11 cellular contexts compared by ENCODE assay signal in the genomic region with DNA sequence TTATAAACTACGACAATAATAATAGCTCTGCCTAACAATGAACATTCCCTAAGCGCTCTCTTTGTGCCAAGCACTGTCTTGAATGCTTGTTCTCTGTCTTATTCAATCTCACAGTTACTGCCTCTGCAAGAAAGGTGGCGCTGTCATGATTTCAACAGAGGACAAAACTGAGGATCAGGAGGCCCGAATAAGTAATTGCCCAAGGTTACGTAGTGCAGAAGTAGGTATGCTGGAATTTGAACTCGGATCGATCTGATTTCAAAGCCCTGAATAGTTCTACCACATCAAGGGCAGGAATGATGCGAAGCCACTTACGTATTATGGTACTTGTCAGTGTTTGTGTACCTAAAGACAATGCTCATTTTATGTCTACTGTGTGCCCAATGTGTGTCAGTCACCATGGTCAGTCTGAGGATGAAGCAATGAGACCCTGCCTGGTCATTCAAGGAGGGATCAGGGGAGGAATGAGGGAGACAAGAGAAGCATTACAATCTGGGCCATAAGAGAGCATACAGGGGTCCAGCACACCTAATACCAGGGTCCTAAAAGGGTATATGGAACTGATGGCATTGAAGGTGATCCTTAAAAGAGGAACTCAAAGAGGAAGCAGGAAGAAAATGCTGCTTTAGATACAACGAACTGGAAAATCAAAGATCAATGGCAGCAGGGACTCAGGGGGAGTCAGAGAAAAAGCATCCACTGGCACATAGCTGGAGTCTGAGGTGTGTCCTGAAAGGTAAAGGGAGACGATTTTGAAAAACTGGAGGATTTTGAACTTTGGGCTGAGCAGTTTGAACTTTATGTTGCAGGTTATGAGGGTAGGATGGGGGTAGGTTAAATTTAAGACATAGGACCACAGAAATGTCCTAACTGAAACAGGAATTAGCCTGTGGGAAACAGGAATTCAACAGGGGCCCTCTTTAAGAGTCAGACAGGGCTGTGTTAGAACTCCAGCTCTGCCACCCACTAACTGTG.
DNase-seq lines count a peak whose midpoint lies in the region; ATAC-seq and TF ChIP-seq lines count a peak whose summit lies in the region.
"Had no signal": no experiment of that assay in that cellular context is flagged by ENCODE, and none has a peak within 500 bp of the region (broad histone marks: within the 10 kb centered on the region; RNA-seq: fewer than 3 reads in every experiment).

No MANE protein-coding gene starts in this region.

- no peak overlapping the region for H3K27ac ChIP-seq in A673 (ENCODE audit: low read depth, low read length, poor library complexity, severe bottlenecking)
- H3K27ac ChIP-seq in HCT116 (ENCODE audit: low read depth, low read length), result no peak overlapping the region
- no peak overlapping the region for H3K27ac ChIP-seq in colonic mucosa
- H3K27ac ChIP-seq: neutrophil had no signal

- H3K4me1 ChIP-seq in A673 (ENCODE audit: insufficient read depth, low read length, poor library complexity, severe bottlenecking) (no peaks in the 10 kb centered on the region), HCT116 (ENCODE audit: control insufficient read depth in 1 of 2, insufficient read depth in 2 of 2, low read length in 2 of 2) (no peaks in the 10 kb centered on the region), colonic mucosa (no peaks in the 10 kb centered on the region)

- peak; percentile 67 for ATAC-seq in HCT116

- H3K79me2 ChIP-seq in HCT116 (ENCODE audit: insufficient read depth, low read length), result no peaks in the 10 kb centered on the region

- in situ Hi-C loops in astrocyte of the spinal cord (cut with HindIII; ENCODE audit: low sequenced_read_pairs), result no loop called here

- no peaks in the 10 kb centered on the region for H4K20me1 ChIP-seq in HCT116 (ENCODE audit: insufficient read depth)

- no peak for TF ChIP-seq POLR2A in HCT116 (IDR thresholded peaks at IDR 0.05; ENCODE audit: borderline replicate concordance, extremely low read depth, insufficient read depth, insufficient read length)

- DNase-seq in A673 (ENCODE audit: low spot score) (peak; percentile 9), HCT116 (ENCODE audit: low read depth, low spot score) (peak; percentile 6), astrocyte of the spinal cord (ENCODE audit: low read depth, low spot score) (no peak), islet precursor cell (peak; percentile 63), NCI-H187 treated with DMSO at 0.1 percent for 48 hours (lab: John Stamatoyannopoulos, UW) (no peak), DMS79 (lab: John Stamatoyannopoulos, UW) (no peak), colonic mucosa (no peak)
- no peak for DNase-seq in stimulated activated CD4-positive, alpha-beta T cell treated with anti-CD3 and anti-CD28 coated beads, Interleukin-4, amount 100 ng/mL, for 1 hour
- DNase-seq: CD4-positive, alpha-beta T cell; NCI-H526 treated with DMSO at 0.1 percent for 48 hours had no signal

- H3K36me3 ChIP-seq in A673 (ENCODE audit: insufficient read depth, low read length, poor library complexity, severe bottlenecking) (no peaks in the 10 kb centered on the region), HCT116 (ENCODE audit: control insufficient read depth in 1 of 2, insufficient read depth in 2 of 2, low read length in 2 of 2) (no peaks in the 10 kb centered on the region), colonic mucosa (no peaks in the 10 kb centered on the region)
- H3K36me3 ChIP-seq: neutrophil had no signal

- CTCF ChIA-PET in A673 (lab: Charles Lee) (no interaction called here), HCT116 (lab: Charles Lee) (no interaction called here)

- no peak overlapping the region for H3K4me2 ChIP-seq in HCT116 (ENCODE audit: low read length)

- peak; percentile 32; the same call in 1 of the 2 replicates for TF ChIP-seq RAD21 in HCT116 (IDR thresholded peaks at IDR 0.05; ENCODE audit: low read depth)

- H3K9me2 ChIP-seq in HCT116 (ENCODE audit: insufficient read depth), result no peaks in the 10 kb centered on the region

- POLR2A ChIA-PET in A673 (lab: Charles Lee; ENCODE audit: low non-redundant PET), result no interaction called here
- POLR2A ChIA-PET in HCT116 (lab: Charles Lee), result no interaction called here

- no TSS peak for BruUV-seq in A673 (replicated peaks; lab: Mats Ljungman, UMichigan)
- BruUV-seq in HCT116 (replicated peaks; lab: Mats Ljungman, UMichigan), result no TSS peak

- H3K9ac ChIP-seq in HCT116 (ENCODE audit: low read length) (no peak overlapping the region), colonic mucosa (ENCODE audit: low read depth in 2 of 2, low read length in 2 of 2) (no peak overlapping the region)

- RAD21 ChIA-PET in HCT116 (lab: Charles Lee; ENCODE audit: low non-redundant PET in 1 of 2, low total read pairs in 2 of 2, uncharacterized antibody in 2 of 2, unreplicated experiment in 2 of 2), result no interaction called here

- no peak overlapping the region for H2AFZ ChIP-seq in HCT116 (ENCODE audit: low read depth, low read length, poor library complexity, severe bottlenecking)

- peak; percentile 37 for TF ChIP-seq CTCF in A673 (conservative IDR thresholded peaks at IDR 0.05; ENCODE audit: low read depth, low read length)
- peak; percentile 12 to 60 (median 54); a peak in 4 of 6 replicates for TF ChIP-seq CTCF in HCT116 (IDR thresholded peaks at IDR 0.05 in 2 of 3, conservative IDR thresholded peaks at IDR 0.05 in 1 of 3; ENCODE audit: borderline replicate concordance in 1 of 3, insufficient read depth in 1 of 3, low read depth in 2 of 3, low read length in 2 of 3)
- TF ChIP-seq CTCF in astrocyte of the spinal cord (IDR thresholded peaks at IDR 0.05; ENCODE audit: low read depth, low read length), result peak; percentile 27
- TF ChIP-seq CTCF in colonic mucosa (IDR thresholded peaks at IDR 0.05), result no peak

- intact Hi-C loops in A673 (cut with micrococcal nuclease; ENCODE audit: unreplicated experiment), result no loop called here
- intact Hi-C loops in HCT116 (cut with micrococcal nuclease), result loop anchor here (10.0 kb wide), 1 partner anchor 385 kb away; the partner anchor contains the start of gene PLPP3
- intact Hi-C loops in colonic mucosa (cut with DNase I), result no loop called here

- H3K4me3 ChIP-seq in A673 (ENCODE audit: low read depth, low read length, poor library complexity, severe bottlenecking), result no peak overlapping the region
- no peak overlapping the region for H3K4me3 ChIP-seq in HCT116 (replicated peaks in 1 of 2; ENCODE audit: low read depth in 1 of 2, low read length in 2 of 2)
- H3K4me3 ChIP-seq in astrocyte of the spinal cord (ENCODE audit: low read depth, low read length), result no peak overlapping the region
- no peak overlapping the region for H3K4me3 ChIP-seq in colonic mucosa

- H3K27me3 ChIP-seq in A673 (replicated peaks; ENCODE audit: insufficient read depth, low read depth, low read length, poor library complexity) (no peaks in the 10 kb centered on the region), HCT116 (ENCODE audit: insufficient read depth, low read length) (no peaks in the 10 kb centered on the region), colonic mucosa (no peaks in the 10 kb centered on the region)
- H3K27me3 ChIP-seq: neutrophil had no signal

- H3K9me3 ChIP-seq in A673 (ENCODE audit: low read depth, low read length, poor library complexity, severe bottlenecking) (no peaks in the 10 kb centered on the region), HCT116 (ENCODE audit: control insufficient read depth in 1 of 2, insufficient read depth in 1 of 2, low read depth in 1 of 2, low read length in 2 of 2) (no peaks in the 10 kb centered on the region), colonic mucosa (no peaks in the 10 kb centered on the region)
- H3K9me3 ChIP-seq: neutrophil had no signal

TF ChIP-seq in HCT116, 20 proteins besides CTCF, POLR2A, EP300 and RAD21:
- TF ChIP-seq SP1 (IDR thresholded peaks at IDR 0.05; ENCODE audit: low read depth) (no peak), EGR1 (IDR thresholded peaks at IDR 0.05; ENCODE audit: low read depth) (no peak), ZNF274 (IDR thresholded peaks at IDR 0.05; ENCODE audit: low read depth, low read length) (no peak), ELF1 (IDR thresholded peaks at IDR 0.05; ENCODE audit: borderline replicate concordance, low read depth) (no peak), JUND (IDR thresholded peaks at IDR 0.05) (no peak), ZBTB33 (IDR thresholded peaks at IDR 0.05; ENCODE audit: extremely low read depth, insufficient replicate concordance, low read length) (no peak)

Comparison
In these comparisons a context has a peak if more than half of its experiments do, and no peak if none do; other contexts are left out.
1. DNase-seq: peak in A673 (single experiment), HCT116 (single experiment) and islet precursor cell (single experiment); none in astrocyte of the spinal cord (single experiment), stimulated activated CD4-positive, alpha-beta T cell treated with anti-CD3 and anti-CD28 coated beads, Interleukin-4, amount 100 ng/mL, for 1 hour (single experiment), NCI-H187 treated with DMSO at 0.1 percent for 48 hours (single experiment), DMS79 (single experiment) and colonic mucosa (single experiment).